Comparison of ENCODE assay signal across 1 cellular context in genomic region chr9:6034954-6035353, GRCh38.
TF ChIP-seq lines count a peak whose summit lies in the region.

No MANE protein-coding gene starts in this region.

TF ChIP-seq in HepG2, 621 proteins besides CTCF, POLR2A, EP300 and RAD21 (continued from another document):
- TF ChIP-seq ZNF687 (CRISPR knock-in tag; IDR thresholded peaks at IDR 0.05): peak; percentile 45
- TF ChIP-seq ZNF253 (CRISPR knock-in tag; IDR thresholded peaks at IDR 0.05; ENCODE audit: borderline replicate concordance): no peak
- peak; percentile 37; the same call in 1 of the 2 replicates for TF ChIP-seq BHLHE40 (IDR thresholded peaks at IDR 0.05; ENCODE audit: low read length)
- no peak for TF ChIP-seq ZNF276 (CRISPR knock-in tag; IDR thresholded peaks at IDR 0.05; ENCODE audit: low read depth)
- no peak for TF ChIP-seq FOXP4 (CRISPR knock-in tag; IDR thresholded peaks at IDR 0.05)
- TF ChIP-seq ZBTB10 (CRISPR knock-in tag; IDR thresholded peaks at IDR 0.05; ENCODE audit: borderline replicate concordance): no peak
- no peak for TF ChIP-seq ZBTB14 (CRISPR knock-in tag; IDR thresholded peaks at IDR 0.05)
- TF ChIP-seq SP5 (CRISPR knock-in tag; IDR thresholded peaks at IDR 0.05; ENCODE audit: borderline replicate concordance, low read depth): no peak
- no peak for TF ChIP-seq NONO (IDR thresholded peaks at IDR 0.05)
- no peak for TF ChIP-seq NONO (CRISPR knock-in tag; conservative IDR thresholded peaks at IDR 0.05)
- TF ChIP-seq SAP130 (CRISPR knock-in tag; IDR thresholded peaks at IDR 0.05; ENCODE audit: low read depth): peak; percentile 35; the same call in 1 of the 2 replicates
